Comparison of ENCODE assay signal across 8 cellular contexts in genomic region chr19:925912-926594, GRCh38. TPM values are rescaled to one million over a fixed set of nuclear protein-coding genes. Genes with fewer than 3 reads are reported as not detected.
A peak's percentile ranks its signal among the peaks of the same experiment; 100 is the strongest.
DNase-seq lines count a peak whose midpoint lies in the region; ATAC-seq lines count a peak whose summit lies in the region.

ARID3A (plus strand) TSS chr19:926035; CDS start chr19:929529, 3,494 bp downstream.

- peak within 1 kb of the TSS; percentile 86 for H3K27ac Mint-ChIP-seq in activated CD4-positive, alpha-beta T cell treated with anti-CD3 and anti-CD28 coated beads, Interleukin-2, amount 10 ng/mL, durations not matched to agents 7 days and 5 days
- peak within 1 kb of the TSS; percentile 81 to 97 (median 93) for H3K27ac Mint-ChIP-seq in naive B cell

- peaks cover 1% of the 10 kb centered on the region for H3K27me3 ChIP-seq in SJSA1 (replicated peaks)

- H3K4me1 ChIP-seq in SJSA1 (replicated peaks): peaks cover 9% of the 10 kb centered on the region

- no peaks in the 10 kb centered on the region for H3K9me3 Mint-ChIP-seq in activated CD4-positive, alpha-beta T cell treated with anti-CD3 and anti-CD28 coated beads, Interleukin-2, amount 10 ng/mL, durations not matched to agents 7 days and 5 days
- no peaks in the 10 kb centered on the region for H3K9me3 Mint-ChIP-seq in naive B cell

- ATAC-seq in HG02588 (IDR thresholded peaks at IDR 0.05; ENCODE audit: unreplicated experiment): peak; percentile 27
- peak; percentile 25 to 48 for ATAC-seq in naive B cell (ENCODE audit: low read depth in 2 of 2)
- no peak for ATAC-seq in HG03469 (IDR thresholded peaks at IDR 0.05; ENCODE audit: unreplicated experiment)
- ATAC-seq in GM21526 (IDR thresholded peaks at IDR 0.05; ENCODE audit: low FRiP score, unreplicated experiment): no peak

- H3K36me3 Mint-ChIP-seq in activated CD4-positive, alpha-beta T cell treated with anti-CD3 and anti-CD28 coated beads, Interleukin-2, amount 10 ng/mL, durations not matched to agents 7 days and 5 days (ENCODE audit: low read depth): peaks cover 3% of the 10 kb centered on the region
- H3K36me3 Mint-ChIP-seq in naive B cell: no peaks in the 10 kb centered on the region

- peaks cover 20% of the 10 kb centered on the region for H3K4me1 Mint-ChIP-seq in activated CD4-positive, alpha-beta T cell treated with anti-CD3 and anti-CD28 coated beads, Interleukin-2, amount 10 ng/mL, durations not matched to agents 7 days and 5 days
- peaks cover 8 to 20% (median 16%) of the 10 kb centered on the region in 3 donors for H3K4me1 Mint-ChIP-seq in naive B cell

- H3K4me3 Mint-ChIP-seq in activated CD4-positive, alpha-beta T cell treated with anti-CD3 and anti-CD28 coated beads, Interleukin-2, amount 10 ng/mL, durations not matched to agents 7 days and 5 days: peak within 1 kb of the TSS; percentile 81
- H3K4me3 Mint-ChIP-seq in naive B cell: peak within 1 kb of the TSS; percentile 83 to 93 (median 90)

- CTCF ChIA-PET in activated CD4-positive, alpha-beta T cell treated with anti-CD3 and anti-CD28 coated beads, Interleukin-2, amount 10 ng/mL, durations not matched to agents 7 days and 5 days (lab: Charles Lee): interaction anchor here (0.9 kb wide), 1 partner anchor 56 kb away, joined by 3 read pairs; no protein-coding TSS in a partner anchor

- POLR2A ChIA-PET in activated CD4-positive, alpha-beta T cell treated with anti-CD3 and anti-CD28 coated beads, Interleukin-2, amount 10 ng/mL, durations not matched to agents 7 days and 5 days (lab: Charles Lee): no interaction called here

- peak within 1 kb of the TSS; percentile 90 for H3K4me3 ChIP-seq in SJSA1

- no peaks in the 10 kb centered on the region; the same call in 1 of the 2 replicates for H3K9me3 ChIP-seq in SJSA1 (replicated peaks)

- H3K27me3 Mint-ChIP-seq in activated CD4-positive, alpha-beta T cell treated with anti-CD3 and anti-CD28 coated beads, Interleukin-2, amount 10 ng/mL, durations not matched to agents 7 days and 5 days: no peaks in the 10 kb centered on the region
- no peaks in the 10 kb centered on the region for H3K27me3 Mint-ChIP-seq in naive B cell

- DNase-seq in activated CD4-positive, alpha-beta T cell treated with anti-CD3 and anti-CD28 coated beads, Interleukin-2, amount 10 ng/mL, durations not matched to agents 7 days and 5 days: no peak
- DNase-seq in activated CD4-positive, alpha-beta T cell treated with anti-CD3 and anti-CD28 coated beads for 48 hours: no peak
- DNase-seq in SJSA1 (ENCODE audit: low read depth in 1 of 2, low spot score in 2 of 2) (peak in 1 of 2 experiments; percentile 21), epithelial cell of prostate (ENCODE audit: low read depth, low spot score) (no peak), naive B cell (no peak)

- peak within 1 kb of the TSS; percentile 72 for H3K27ac ChIP-seq in SJSA1
- H3K27ac ChIP-seq in epithelial cell of prostate: peak within 1 kb of the TSS; percentile 72

- peaks cover 7% of the 10 kb centered on the region for H3K36me3 ChIP-seq in SJSA1

RNA-seq across cellular contexts. Expression of gene ARID3A, which starts in this region (rescaled TPM):
- total RNA-seq in activated CD4-positive, alpha-beta T cell treated with anti-CD3 and anti-CD28 coated beads, Interleukin-2, amount 10 ng/mL, durations not matched to agents 7 days and 5 days: 10 to 100 TPM; 25.8 to 28.4 TPM
- 4.2 and 8.1 TPM in 2 replicates for total RNA-seq in SJSA1 (2014; rRNA removed; shearing (Covaris generic))
- polyA plus RNA-seq in naive B cell (ENCODE audit: low read depth in 6 of 6): 1 to 10 TPM in 1 of 6 donors, under 1 TPM in 5; 0.13 to 1.1 (median 0.59) TPM

Comparison
In these comparisons a context has a peak if more than half of its experiments do, and no peak if none do; other contexts are left out.
1. ATAC-seq: peak in HG02588 (single experiment) and naive B cell (2 of 2); none in HG03469 (single experiment) and GM21526 (single experiment).